In the genomic region with DNA sequence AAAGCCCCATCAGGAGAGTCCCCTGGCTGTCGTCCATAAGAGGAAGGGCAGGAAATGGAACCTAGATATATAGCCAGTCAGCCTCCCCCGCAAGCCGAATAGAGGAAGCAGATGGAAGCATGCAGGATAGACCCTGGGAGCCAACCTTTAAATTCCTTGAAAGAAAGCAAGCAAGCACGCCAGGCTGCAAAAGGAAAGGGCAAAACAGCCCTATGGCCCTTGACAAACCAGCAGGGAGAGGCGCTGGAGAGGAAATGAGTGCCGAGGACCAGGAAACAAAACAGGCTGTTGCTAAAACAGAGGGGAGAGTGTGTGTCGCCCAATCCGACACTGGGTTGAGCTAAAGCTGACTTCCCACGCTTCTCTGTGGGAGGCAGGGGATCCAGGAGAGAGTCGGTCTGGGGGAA, we compare ENCODE assay signal across 10 cellular contexts.
DNase-seq lines count a peak whose midpoint lies in the region; ATAC-seq and TF ChIP-seq lines count a peak whose summit lies in the region.
"Had no signal": no experiment of that assay in that cellular context is flagged by ENCODE, and none has a peak within 500 bp of the region (broad histone marks: within the 10 kb centered on the region; RNA-seq: fewer than 3 reads in every experiment).

No MANE protein-coding gene starts in this region.

- H3K9me3 ChIP-seq in thymus (ENCODE audit: control insufficient read depth), result no peaks in the 10 kb centered on the region
- H3K9me3 ChIP-seq: BLaER1 had no signal

- H3K27ac ChIP-seq in thymus (ENCODE audit: low read depth), result peak overlapping the region; percentile 22
- H3K27ac ChIP-seq: BLaER1, HL-60 had no signal

- ATAC-seq in left lobe of liver (peak; percentile 68), HG02840 (IDR thresholded peaks at IDR 0.05; ENCODE audit: low FRiP score, unreplicated experiment) (no peak)

- TF ChIP-seq CTCF in brain (conservative IDR thresholded peaks at IDR 0.05), result no peak

- H3K36me3 ChIP-seq in thymus (ENCODE audit: control insufficient read depth, insufficient read depth), result no peaks in the 10 kb centered on the region
- H3K36me3 ChIP-seq: BLaER1 had no signal

- no peak overlapping the region for H3K27ac Mint-ChIP-seq in T-helper 1 cell treated with Interleukin-12 subunit alpha and Interleukin-12 subunit beta and Interleukin-4 antibody, amounts not matched to agents 30 μg/mL and 1 μg/mL, for 36 hours
- H3K27ac Mint-ChIP-seq in brain, result peak overlapping the region; percentile 50 to 92 (median 76)

- 7% methylated on average over 10 of the region's 10 CpGs for WGBS in thymus

- H3K27me3 Mint-ChIP-seq in T-helper 1 cell treated with Interleukin-12 subunit alpha and Interleukin-12 subunit beta and Interleukin-4 antibody, amounts not matched to agents 30 μg/mL and 1 μg/mL, for 36 hours (ENCODE audit: low read depth), result peaks cover 13% of the 10 kb centered on the region
- peaks cover 10% of the 10 kb centered on the region for H3K27me3 Mint-ChIP-seq in brain

- peaks cover 62% of the 10 kb centered on the region for H3K4me1 ChIP-seq in thymus (ENCODE audit: control insufficient read depth, insufficient read depth, low read length)
- H3K4me1 ChIP-seq: BLaER1 had no signal

- H3K4me3 ChIP-seq in thymus (ENCODE audit: low read length), result peak overlapping the region; percentile 44
- H3K4me3 ChIP-seq: BLaER1 had no signal

- no peaks in the 10 kb centered on the region for H3K27me3 ChIP-seq in thymus (ENCODE audit: control insufficient read depth, insufficient read depth)
- H3K27me3 ChIP-seq: BLaER1 had no signal

- H3K4me1 Mint-ChIP-seq in T-helper 1 cell treated with Interleukin-12 subunit alpha and Interleukin-12 subunit beta and Interleukin-4 antibody, amounts not matched to agents 30 μg/mL and 1 μg/mL, for 36 hours (ENCODE audit: low read depth), result peaks cover 1% of the 10 kb centered on the region
- H3K4me1 Mint-ChIP-seq in brain, result peaks cover 62% of the 10 kb centered on the region

- peak overlapping the region; percentile 16 for H3K4me3 Mint-ChIP-seq in T-helper 1 cell treated with Interleukin-12 subunit alpha and Interleukin-12 subunit beta and Interleukin-4 antibody, amounts not matched to agents 30 μg/mL and 1 μg/mL, for 36 hours
- H3K4me3 Mint-ChIP-seq in brain, result peak overlapping the region in 4 of 5 experiments; percentile 27 to 55 (median 36)

- DNase-seq in T-helper 1 cell, result no peak
- no peak for DNase-seq in left lobe of liver (ENCODE audit: low spot score)
- no peak for DNase-seq in COLO668 (lab: John Stamatoyannopoulos, UW; ENCODE audit: unreplicated experiment)
- no peak for DNase-seq in NCI-H1417 (lab: John Stamatoyannopoulos, UW)

- H3K36me3 Mint-ChIP-seq in T-helper 1 cell treated with Interleukin-12 subunit alpha and Interleukin-12 subunit beta and Interleukin-4 antibody, amounts not matched to agents 30 μg/mL and 1 μg/mL, for 36 hours (ENCODE audit: low read depth), result no peaks in the 10 kb centered on the region
- peaks cover 15% of the 10 kb centered on the region for H3K36me3 Mint-ChIP-seq in brain

- H3K9me3 Mint-ChIP-seq in T-helper 1 cell treated with Interleukin-12 subunit alpha and Interleukin-12 subunit beta and Interleukin-4 antibody, amounts not matched to agents 30 μg/mL and 1 μg/mL, for 36 hours, result no peaks in the 10 kb centered on the region
- peaks cover 0 to 2% (median 0%) of the 10 kb centered on the region in 5 experiments for H3K9me3 Mint-ChIP-seq in brain
